ENCODE assay signal across 8 cellular contexts in the genomic region with DNA sequence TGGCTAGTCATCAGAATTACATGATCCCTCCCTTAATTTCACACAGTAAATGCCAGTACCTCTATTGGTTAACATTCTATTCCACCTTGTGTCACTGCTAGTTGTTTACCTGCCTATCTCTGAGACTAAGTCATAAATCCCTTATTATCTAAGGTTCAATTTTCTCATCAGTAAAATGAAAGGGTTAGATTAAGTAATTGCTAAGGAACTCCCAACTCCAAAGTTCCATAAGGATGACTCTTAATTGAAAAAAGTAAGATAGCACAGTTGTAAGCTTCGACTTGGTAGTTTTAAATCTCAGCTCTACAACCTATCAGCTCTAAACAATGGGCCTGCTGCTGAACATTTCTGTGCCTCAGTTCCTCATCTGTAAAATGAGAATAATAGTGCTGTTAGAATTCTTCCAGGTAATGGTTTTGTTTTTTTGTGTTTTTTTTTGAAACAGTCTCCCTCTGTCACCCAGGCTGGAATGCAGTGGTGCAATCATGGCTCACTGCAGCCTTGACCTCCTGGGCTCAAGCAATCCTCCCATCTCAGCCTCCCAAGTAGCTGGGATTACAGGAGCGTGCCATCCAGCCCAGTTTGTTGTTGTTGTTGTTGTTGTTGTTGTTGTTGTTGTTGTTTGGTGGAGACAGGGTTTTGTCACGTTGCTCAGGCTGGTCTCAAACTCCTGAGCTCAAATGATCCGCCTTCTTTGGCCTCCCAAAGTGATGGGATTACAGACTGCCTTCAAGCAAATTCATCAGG. TPM values are rescaled to one million over a fixed set of nuclear protein-coding genes. Genes with fewer than 3 reads are reported as not detected.
DNase-seq lines count a peak whose midpoint lies in the region; ATAC-seq and TF ChIP-seq lines count a peak whose summit lies in the region.
"Had no signal": no experiment of that assay in that cellular context is flagged by ENCODE, and none has a peak within 500 bp of the region (broad histone marks: within the 10 kb centered on the region; RNA-seq: fewer than 3 reads in every experiment).

No MANE protein-coding gene starts in this region.

- H3K36me3 ChIP-seq in HEK293 (ENCODE audit: control insufficient read depth in 2 of 2, insufficient read depth in 1 of 2, low read length in 2 of 2) (no peaks in the 10 kb centered on the region), esophagus squamous epithelium (no peaks in the 10 kb centered on the region), smooth muscle cell (ENCODE audit: low read depth) (no peaks in the 10 kb centered on the region), PC-9 (ENCODE audit: low read depth) (no peaks in the 10 kb centered on the region)

- H3K4me3 Mint-ChIP-seq in T-helper 17 cell, result peak overlapping the region; percentile 80

- H2AFZ ChIP-seq in smooth muscle cell (ENCODE audit: low read depth), result no peak overlapping the region
- no peak overlapping the region for H2AFZ ChIP-seq in PC-9

- POLR2A ChIA-PET in HEK293 (lab: Yijun Ruan, JAX) (no interaction called here), PC-9 (lab: Charles Lee; ENCODE audit: unreplicated experiment) (interaction anchor here (0.6 kb wide), 1 partner anchor 284 kb away, joined by 3 read pairs; no protein-coding TSS in a partner anchor)

- H3K4me2 ChIP-seq in smooth muscle cell (no peak overlapping the region), PC-9 (no peak overlapping the region)

- intact Hi-C loops in esophagus squamous epithelium (cut with DNase I), result no loop called here
- intact Hi-C loops in PC-9 (cut with micrococcal nuclease; ENCODE audit: unreplicated experiment), result no loop called here

- no peaks in the 10 kb centered on the region for H3K36me3 Mint-ChIP-seq in T-helper 17 cell (ENCODE audit: low read depth)

- H3K9ac ChIP-seq in smooth muscle cell (ENCODE audit: low read depth), result no peak overlapping the region

- CTCF ChIA-PET in HEK293 (lab: Yijun Ruan, JAX), result interaction anchor here (0.6 to 1.0 kb wide), 2 partner anchors 62 to 374 kb away, joined by 3 read pairs; no protein-coding TSS in a partner anchor
- CTCF ChIA-PET in PC-9 (lab: Charles Lee), result interaction anchor here (0.6 kb wide), 1 partner anchor 11 kb away, joined by 3 read pairs; no protein-coding TSS in a partner anchor

- no peaks in the 10 kb centered on the region for H3K27me3 Mint-ChIP-seq in T-helper 17 cell

- no peak for ATAC-seq in T-helper 17 cell
- no peak for ATAC-seq in HG03045 (IDR thresholded peaks at IDR 0.05; ENCODE audit: unreplicated experiment)
- ATAC-seq in GM18909 (IDR thresholded peaks at IDR 0.05; ENCODE audit: poor library complexity, unreplicated experiment), result no peak

- H3K79me2 ChIP-seq in smooth muscle cell (ENCODE audit: low read depth) (peaks cover 70% of the 10 kb centered on the region), PC-9 (ENCODE audit: low read depth) (0 out of 2 replicates have a peak, but pooled peaks cover 28% of the 10 kb centered on the region)

- H3K4me1 Mint-ChIP-seq in T-helper 17 cell, result peaks cover 54% of the 10 kb centered on the region

- TF ChIP-seq POLR2A in esophagus squamous epithelium (IDR thresholded peaks at IDR 0.05), result no peak

- H3F3A ChIP-seq in smooth muscle cell (ENCODE audit: low read depth), result no peaks in the 10 kb centered on the region
- no peaks in the 10 kb centered on the region for H3F3A ChIP-seq in PC-9 (ENCODE audit: insufficient read depth, low read depth)

- H3K9me2 ChIP-seq in PC-9 (ENCODE audit: insufficient read depth), result no peaks in the 10 kb centered on the region

- BruUV-seq in PC-9 (replicated peaks; lab: Mats Ljungman, UMichigan), result no TSS peak

- H3K9me3 ChIP-seq in HEK293 (ENCODE audit: control insufficient read depth, insufficient read depth, low read depth, low read length), result no peaks in the 10 kb centered on the region
- H3K9me3 ChIP-seq in T-helper 17 cell (ENCODE audit: control insufficient read depth, low read length, poor library complexity, severe bottlenecking), result no peaks in the 10 kb centered on the region
- H3K9me3 ChIP-seq in esophagus squamous epithelium, result no peaks in the 10 kb centered on the region
- no peaks in the 10 kb centered on the region for H3K9me3 ChIP-seq in smooth muscle cell (replicated peaks; ENCODE audit: low read depth)
- H3K9me3 ChIP-seq in PC-9 (ENCODE audit: insufficient read depth, low read depth), result no peaks in the 10 kb centered on the region

- no peak overlapping the region for H3K4me3 ChIP-seq in HEK293 (ENCODE audit: low read depth, low read length)
- H3K4me3 ChIP-seq in esophagus squamous epithelium, result no peak overlapping the region
- no peak overlapping the region for H3K4me3 ChIP-seq in smooth muscle cell
- H3K4me3 ChIP-seq in PC-9, result no peak overlapping the region

- peak overlapping the region; percentile 91 for H3K27ac Mint-ChIP-seq in T-helper 17 cell

- no peaks in the 10 kb centered on the region for H3K27me3 ChIP-seq in esophagus squamous epithelium
- H3K27me3 ChIP-seq in smooth muscle cell (ENCODE audit: low read depth), result no peaks in the 10 kb centered on the region
- no peaks in the 10 kb centered on the region for H3K27me3 ChIP-seq in PC-9 (ENCODE audit: insufficient read depth, low read depth)

- 72 to 75% methylated on average over 2 to 4 of the region's 4 CpGs for WGBS in esophagus squamous epithelium, 2 donors
- WGBS in smooth muscle cell (ENCODE audit: low lambda C conversion rate), result 84% methylated on average over 4 of the region's 4 CpGs

- TF ChIP-seq CTCF in HEK293 (tag by site-specific recombination; IDR thresholded peaks at IDR 0.05), result no peak
- no peak for TF ChIP-seq CTCF in esophagus squamous epithelium (IDR thresholded peaks at IDR 0.05)
- no peak for TF ChIP-seq CTCF in smooth muscle cell (IDR thresholded peaks at IDR 0.05; ENCODE audit: borderline replicate concordance, insufficient read depth, poor library complexity, severe bottlenecking)
- TF ChIP-seq CTCF in PC-9 (conservative IDR thresholded peaks at IDR 0.05), result no peak

- H4K20me1 ChIP-seq in smooth muscle cell (ENCODE audit: low read depth) (peaks cover 89% of the 10 kb centered on the region), PC-9 (ENCODE audit: insufficient read depth) (no peaks in the 10 kb centered on the region; the same call in 1 of the 2 replicates)

- DNase-seq in T-helper 17 cell (no peak), esophagus squamous epithelium (lab: John Stamatoyannopoulos, UW) (no peak), smooth muscle cell (lab: John Stamatoyannopoulos, UW; ENCODE audit: unreplicated experiment) (no peak), PC-9 (no peak)
- DNase-seq: DMS53 had no signal

- H3K27ac ChIP-seq in HEK293 (ENCODE audit: extremely low read depth, low read depth, low read length), result no peak overlapping the region
- peak overlapping the region; percentile 26 to 76 (median 48) for H3K27ac ChIP-seq in esophagus squamous epithelium
- H3K27ac ChIP-seq in smooth muscle cell (ENCODE audit: low read depth), result peak overlapping the region; percentile 54
- H3K27ac ChIP-seq in PC-9, result no peak overlapping the region

- H3K4me1 ChIP-seq in HEK293 (ENCODE audit: control insufficient read depth, insufficient read depth, low read length) (peaks cover 21% of the 10 kb centered on the region), esophagus squamous epithelium (peaks cover 16 to 52% (median 32%) of the 10 kb centered on the region in 3 donors), smooth muscle cell (ENCODE audit: low read depth) (peaks cover 12% of the 10 kb centered on the region), PC-9 (replicated peaks; ENCODE audit: insufficient read depth) (no peaks in the 10 kb centered on the region)

TF ChIP-seq in HEK293, 187 proteins besides CTCF, POLR2A, EP300 and RAD21:
- TF ChIP-seq ZNF707 (tag by site-specific recombination; IDR thresholded peaks at IDR 0.05), result no peak
- TF ChIP-seq ZNF600 (tag by site-specific recombination; IDR thresholded peaks at IDR 0.05), result peak; percentile 7; the same call in 1 of the 2 replicates
- TF ChIP-seq SP7 (tag by site-specific recombination; IDR thresholded peaks at IDR 0.05), result peak; percentile 85
- TF ChIP-seq, protein P1, sequence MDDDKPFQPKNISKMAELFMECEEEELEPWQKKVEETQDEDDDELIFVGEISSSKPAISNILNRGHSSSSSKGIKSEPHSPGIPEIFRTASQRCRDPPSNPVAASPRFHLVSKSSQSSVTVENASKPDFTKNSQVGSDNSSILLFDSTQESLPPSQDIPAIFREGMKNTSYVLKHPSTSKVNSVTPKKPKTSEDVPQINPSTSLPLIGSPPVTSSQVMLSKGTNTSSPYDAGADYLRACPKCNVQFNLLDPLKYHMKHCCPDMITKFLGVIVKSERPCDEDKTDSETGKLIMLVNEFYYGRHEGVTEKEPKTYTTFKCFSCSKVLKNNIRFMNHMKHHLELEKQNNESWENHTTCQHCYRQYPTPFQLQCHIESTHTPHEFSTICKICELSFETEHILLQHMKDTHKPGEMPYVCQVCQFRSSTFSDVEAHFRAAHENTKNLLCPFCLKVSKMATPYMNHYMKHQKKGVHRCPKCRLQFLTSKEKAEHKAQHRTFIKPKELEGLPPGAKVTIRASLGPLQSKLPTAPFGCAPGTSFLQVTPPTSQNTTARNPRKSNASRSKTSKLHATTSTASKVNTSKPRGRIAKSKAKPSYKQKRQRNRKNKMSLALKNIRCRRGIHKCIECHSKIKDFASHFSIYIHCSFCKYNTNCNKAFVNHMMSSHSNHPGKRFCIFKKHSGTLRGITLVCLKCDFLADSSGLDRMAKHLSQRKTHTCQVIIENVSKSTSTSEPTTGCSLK (tag by site-specific recombination; IDR thresholded peaks at IDR 0.05), result no peak
- TF ChIP-seq ZNF174 (tag by site-specific recombination; IDR thresholded peaks at IDR 0.05), result no peak
- peak; percentile 22; the same call in 1 of the 2 replicates for TF ChIP-seq GLIS1 (tag by site-specific recombination; IDR thresholded peaks at IDR 0.05)

RNA-seq across cellular contexts. Expression of a gene that starts 35.6 kb away (rescaled TPM):
- total RNA-seq in T-helper 17 cell (10 to 100 TPM; 46.2 to 50.0 TPM), esophagus squamous epithelium (10 to 100 TPM; 21.5 to 35.1 (median 29.2) TPM), smooth muscle cell (28.0 and 39.2 TPM in 2 replicates), PC-9 (2021) (60.6 and 66.0 TPM in 2 replicates)
- 21.9 and 37.5 TPM in 2 replicates for polyA plus RNA-seq in smooth muscle cell

Comparison
In these comparisons a context has a peak if more than half of its experiments do, and no peak if none do; other contexts are left out.
1. H3K27ac ChIP-seq: peak in esophagus squamous epithelium (4 of 4) and smooth muscle cell (single experiment); none in HEK293 (single experiment) and PC-9 (single experiment).